8 cellular contexts compared by ENCODE assay signal in the genomic region with DNA sequence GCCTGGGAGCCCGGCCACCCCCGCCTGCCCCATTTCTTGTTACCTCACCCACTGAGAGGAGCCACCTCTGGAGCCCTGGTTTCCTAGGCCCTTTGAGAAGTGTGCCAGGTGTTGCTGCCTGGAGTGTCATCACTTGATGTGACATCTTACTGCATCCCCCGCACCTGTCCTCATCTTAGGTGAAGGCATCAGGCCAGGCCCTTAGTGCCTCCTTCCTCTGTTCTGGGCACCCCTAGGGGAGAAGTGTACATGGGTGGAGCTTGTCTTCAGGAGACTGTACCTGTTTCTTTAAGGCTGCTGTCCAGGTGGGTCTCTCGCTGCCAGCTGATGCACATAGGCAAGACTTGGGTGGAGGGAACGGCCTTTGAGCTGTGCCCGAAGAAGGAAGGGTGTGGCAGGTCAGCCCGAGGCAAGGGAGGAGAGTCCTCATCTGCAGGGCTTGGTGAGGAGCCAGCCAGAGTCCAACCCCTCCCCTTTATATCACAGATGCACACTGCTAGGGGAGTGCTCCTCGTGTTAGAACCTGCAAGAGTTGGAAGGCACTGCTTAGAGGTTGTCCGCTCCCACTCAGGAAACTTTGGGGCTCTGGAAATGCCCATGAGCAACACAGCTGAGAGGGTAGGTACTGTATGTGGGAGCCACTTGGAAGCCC. TPM values are rescaled to one million over a fixed set of nuclear protein-coding genes. Genes with fewer than 3 reads are reported as not detected.
DNase-seq lines count a peak whose midpoint lies in the region; ATAC-seq and TF ChIP-seq lines count a peak whose summit lies in the region.

No MANE protein-coding gene starts in this region.

- peak overlapping the region; percentile 94 for H3K27ac Mint-ChIP-seq in CD8-positive, alpha-beta T cell

- H3K4me2 ChIP-seq in PC-3 (ENCODE audit: low read length) = no peak overlapping the region

- POLR2A ChIA-PET in CD8-positive, alpha-beta T cell (lab: Charles Lee) = interaction anchor here (1.1 to 1.7 kb wide), 3 partner anchors 13 to 295 kb away, joined by 3 to 6 read pairs (median 3); no protein-coding TSS in a partner anchor
- POLR2A ChIA-PET in PC-3 (lab: Charles Lee; ENCODE audit: unreplicated experiment) = no interaction called here

- CTCF ChIA-PET in CD8-positive, alpha-beta T cell (lab: Charles Lee) = interaction anchor here (0.9 to 2.2 kb wide), 9 partner anchors 35 to 307 kb away, joined by 3 to 5 read pairs (median 3); no protein-coding TSS in a partner anchor
- CTCF ChIA-PET in PC-3 (lab: Charles Lee) = no interaction called here

- BruUV-seq in PC-3 (replicated peaks; lab: Mats Ljungman, UMichigan) = no TSS peak

- no peak for DNase-seq in CD8-positive, alpha-beta T cell
- DNase-seq in PC-3 (peak; percentile 14), Right ventricle myocardium superior (no peak), NCI-H2196 (lab: John Stamatoyannopoulos, UW; ENCODE audit: unreplicated experiment) (no peak), nucleus accumbens (lab: John Stamatoyannopoulos, UW) (no peak), cerebellar cortex (ENCODE audit: low spot score) (no peak), medulla oblongata (ENCODE audit: extremely low spot score) (no peak)

- H3K4me1 ChIP-seq in CD8-positive, alpha-beta T cell (ENCODE audit: insufficient read depth, low read length) = peaks cover 91% of the 10 kb centered on the region
- peaks cover 23% of the 10 kb centered on the region for H3K4me1 ChIP-seq in PC-3 (ENCODE audit: insufficient read depth, low read length)

- peaks cover 43% of the 10 kb centered on the region for H3K79me2 ChIP-seq in PC-3 (ENCODE audit: low read length)

- peak overlapping the region; percentile 2 for H3K27ac ChIP-seq in CD8-positive, alpha-beta T cell (ENCODE audit: low read depth, low read length)
- H3K27ac ChIP-seq in PC-3 (ENCODE audit: low read length) = no peak overlapping the region

- H3K9me3 Mint-ChIP-seq in CD8-positive, alpha-beta T cell = no peaks in the 10 kb centered on the region

- H3K4me3 Mint-ChIP-seq in CD8-positive, alpha-beta T cell = peak overlapping the region; percentile 62

- H3K27me3 ChIP-seq in CD8-positive, alpha-beta T cell (ENCODE audit: insufficient read depth, low read length) = no peaks in the 10 kb centered on the region
- no peaks in the 10 kb centered on the region for H3K27me3 ChIP-seq in PC-3 (ENCODE audit: low read length)

- H3K9me2 ChIP-seq in PC-3 (replicated peaks; ENCODE audit: low read length) = no peaks in the 10 kb centered on the region

- H3K36me3 Mint-ChIP-seq in CD8-positive, alpha-beta T cell = peaks cover 29% of the 10 kb centered on the region

- H3K27me3 Mint-ChIP-seq in CD8-positive, alpha-beta T cell (ENCODE audit: low read depth) = no peaks in the 10 kb centered on the region

- peak overlapping the region; percentile 26 for H3K4me3 ChIP-seq in CD8-positive, alpha-beta T cell (ENCODE audit: low read depth, low read length)
- no peak overlapping the region for H3K4me3 ChIP-seq in PC-3 (ENCODE audit: low read length)

- no peak overlapping the region for H2AFZ ChIP-seq in PC-3 (ENCODE audit: low read length)

- H4K20me1 ChIP-seq in PC-3 (ENCODE audit: low read length) = 0 out of 2 replicates have a peak, but pooled peaks cover 3% of the 10 kb centered on the region

- no peak overlapping the region for H3K9ac ChIP-seq in PC-3 (ENCODE audit: low read length)

- no peak for TF ChIP-seq CTCF in CD8-positive, alpha-beta T cell (IDR thresholded peaks at IDR 0.05)
- no peak for TF ChIP-seq CTCF in PC-3 (conservative IDR thresholded peaks at IDR 0.05; ENCODE audit: low read depth, low read length)

- intact Hi-C loops in CD8-positive, alpha-beta T cell (cut with DNase I, micrococcal nuclease) = loop anchor here (1.0 to 10.0 kb wide), 3 partner anchors 8 to 374 kb away; no protein-coding TSS in a partner anchor
- intact Hi-C loops in PC-3 (cut with micrococcal nuclease) (no loop called here), Right ventricle myocardium superior (cut with DNase I) (no loop called here)

- H3K4me1 Mint-ChIP-seq in CD8-positive, alpha-beta T cell (ENCODE audit: low read depth) = peaks cover 94% of the 10 kb centered on the region

- ATAC-seq in CD8-positive, alpha-beta T cell = no peak
- peak; percentile 22 for ATAC-seq in GM21786 (IDR thresholded peaks at IDR 0.05; ENCODE audit: unreplicated experiment)
- no peak for ATAC-seq in PC-3
- ATAC-seq in Right ventricle myocardium superior (ENCODE audit: poor library complexity) = peak; percentile 30

- H3K36me3 ChIP-seq in CD8-positive, alpha-beta T cell (ENCODE audit: insufficient read depth, low read length) = no peaks in the 10 kb centered on the region
- no peaks in the 10 kb centered on the region for H3K36me3 ChIP-seq in PC-3 (ENCODE audit: low read depth, low read length)

- H3F3A ChIP-seq in PC-3 (ENCODE audit: low read length, unreplicated experiment) = no peaks in the 10 kb centered on the region

- H3K9me3 ChIP-seq in CD8-positive, alpha-beta T cell (ENCODE audit: low read length) = no peaks in the 10 kb centered on the region
- no peaks in the 10 kb centered on the region for H3K9me3 ChIP-seq in PC-3 (ENCODE audit: low read length)

RNA-seq across cellular contexts. Expression of gene NCK2, which starts 45.9 kb away (rescaled TPM):
- 10 to 100 TPM; 59.0 to 60.3 TPM for total RNA-seq in CD8-positive, alpha-beta T cell
- 45.4 and 68.8 TPM in 2 replicates for total RNA-seq in PC-3 (2014; rRNA removed)
- 32.3 TPM for total RNA-seq in Right ventricle myocardium superior

Comparison
In these comparisons a context has a peak if more than half of its experiments do, and no peak if none do; other contexts are left out.
1. ATAC-seq: peak in GM21786 (single experiment) and Right ventricle myocardium superior (single experiment); none in CD8-positive, alpha-beta T cell (single experiment) and PC-3 (single experiment).
2. intact Hi-C loops: an anchor here in CD8-positive, alpha-beta T cell (1.0 to 10.0 kb wide); none called in PC-3 and Right ventricle myocardium superior.